8 cellular contexts compared by ENCODE assay signal in the genomic region with DNA sequence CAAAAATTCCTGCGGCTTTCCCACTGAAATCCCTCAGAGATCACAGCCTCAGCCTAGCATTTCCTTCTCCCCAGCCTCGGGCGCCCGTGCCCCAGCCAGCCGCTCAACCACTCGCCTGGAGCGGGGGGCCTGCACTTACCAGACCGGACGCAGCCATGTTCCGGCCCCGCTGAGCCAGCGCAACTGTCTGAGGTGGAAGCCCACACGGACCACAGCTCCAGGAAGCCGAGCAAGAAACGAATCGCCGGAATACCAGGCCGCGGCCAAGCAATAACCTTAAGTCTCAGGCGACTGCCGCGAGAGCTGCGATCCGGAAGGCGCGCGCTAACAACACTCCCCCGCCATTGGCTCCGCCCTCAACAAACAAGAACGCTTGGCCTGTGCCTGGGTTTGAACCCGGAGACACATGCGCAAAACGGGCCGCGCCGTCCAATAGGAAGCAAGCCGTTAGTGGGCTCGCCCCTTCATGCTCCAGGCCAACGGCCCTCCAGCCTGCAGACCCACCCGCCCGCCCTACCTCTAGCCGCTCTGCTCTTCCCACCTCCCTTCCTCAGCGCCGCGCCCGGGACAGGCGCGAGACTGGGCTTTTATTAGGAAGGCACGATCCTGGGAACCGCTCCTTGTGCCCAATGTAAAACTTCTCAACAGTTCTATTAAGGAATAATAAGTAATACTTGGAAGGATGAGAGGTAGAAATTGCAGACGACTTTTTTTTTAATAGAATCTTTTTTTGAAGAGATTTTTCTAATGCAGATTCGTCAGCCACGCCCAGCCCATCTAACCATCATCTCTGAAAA. TPM values are rescaled to one million over a fixed set of nuclear protein-coding genes. Genes with fewer than 3 reads are reported as not detected.
DNase-seq lines count a peak whose midpoint lies in the region; ATAC-seq and TF ChIP-seq lines count a peak whose summit lies in the region.

A gene with protein sequence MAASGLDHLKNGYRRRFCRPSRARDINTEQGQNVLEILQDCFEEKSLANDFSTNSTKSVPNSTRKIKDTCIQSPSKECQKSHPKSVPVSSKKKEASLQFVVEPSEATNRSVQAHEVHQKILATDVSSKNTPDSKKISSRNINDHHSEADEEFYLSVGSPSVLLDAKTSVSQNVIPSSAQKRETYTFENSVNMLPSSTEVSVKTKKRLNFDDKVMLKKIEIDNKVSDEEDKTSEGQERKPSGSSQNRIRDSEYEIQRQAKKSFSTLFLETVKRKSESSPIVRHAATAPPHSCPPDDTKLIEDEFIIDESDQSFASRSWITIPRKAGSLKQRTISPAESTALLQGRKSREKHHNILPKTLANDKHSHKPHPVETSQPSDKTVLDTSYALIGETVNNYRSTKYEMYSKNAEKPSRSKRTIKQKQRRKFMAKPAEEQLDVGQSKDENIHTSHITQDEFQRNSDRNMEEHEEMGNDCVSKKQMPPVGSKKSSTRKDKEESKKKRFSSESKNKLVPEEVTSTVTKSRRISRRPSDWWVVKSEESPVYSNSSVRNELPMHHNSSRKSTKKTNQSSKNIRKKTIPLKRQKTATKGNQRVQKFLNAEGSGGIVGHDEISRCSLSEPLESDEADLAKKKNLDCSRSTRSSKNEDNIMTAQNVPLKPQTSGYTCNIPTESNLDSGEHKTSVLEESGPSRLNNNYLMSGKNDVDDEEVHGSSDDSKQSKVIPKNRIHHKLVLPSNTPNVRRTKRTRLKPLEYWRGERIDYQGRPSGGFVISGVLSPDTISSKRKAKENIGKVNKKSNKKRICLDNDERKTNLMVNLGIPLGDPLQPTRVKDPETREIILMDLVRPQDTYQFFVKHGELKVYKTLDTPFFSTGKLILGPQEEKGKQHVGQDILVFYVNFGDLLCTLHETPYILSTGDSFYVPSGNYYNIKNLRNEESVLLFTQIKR (minus strand): TSS at position 305 of the 797 bp plus-strand sequence. CDS start 148 bp downstream, at position 157.

- H3K27me3 ChIP-seq in HUES64 (ENCODE audit: insufficient read depth, low read length) = no peaks in the 10 kb centered on the region
- no peaks in the 10 kb centered on the region for H3K27me3 ChIP-seq in OCI-LY1 (ENCODE audit: insufficient read depth, low read length)

- peak within 1 kb of the TSS; percentile 89 for H3K27ac ChIP-seq in HUES64 (ENCODE audit: low read depth, low read length)
- H3K27ac ChIP-seq in OCI-LY1 (ENCODE audit: low read depth, low read length, poor library complexity, severe bottlenecking) = peak within 1 kb of the TSS; percentile 83

- H3K4me2 ChIP-seq in OCI-LY1 (ENCODE audit: low read length) = peak within 1 kb of the TSS; percentile 75

- DNase-seq in Calu3 = peak; percentile 88
- DNase-seq in activated CD8-positive, alpha-beta memory T cell treated with anti-CD3 and anti-CD28 coated beads, Interleukin-2, amount 50 U/mL, for 4 hours = peak; percentile 88
- peak; percentile 94 for DNase-seq in endothelial cell (ENCODE audit: low spot score)
- peak; percentile 95 for DNase-seq in midbrain (lab: John Stamatoyannopoulos, UW)
- peak; percentile 78 to 84 for DNase-seq in stimulated activated CD8-positive, alpha-beta memory T cell treated with anti-CD3 and anti-CD28 coated beads, Interleukin-2, amount 100 ng/mL, for 1 hour (ENCODE audit: low read depth in 2 of 2)

- H3K4me3 ChIP-seq in HUES64 (ENCODE audit: low read length) (peak within 1 kb of the TSS; percentile 96), OCI-LY1 (ENCODE audit: low read depth, low read length, poor library complexity, severe bottlenecking) (peak within 1 kb of the TSS; percentile 97)

- H3K4me1 Mint-ChIP-seq in Calu3 (ENCODE audit: low read depth, unreplicated experiment) (peaks cover 7% of the 10 kb centered on the region), endothelial cell (ENCODE audit: unreplicated experiment) (peaks cover 20% of the 10 kb centered on the region)

- no peaks in the 10 kb centered on the region for H3K9me2 ChIP-seq in OCI-LY1 (ENCODE audit: low read depth, low read length)

- H3K36me3 Mint-ChIP-seq in Calu3 (ENCODE audit: insufficient read depth, unreplicated experiment) (peaks cover 18% of the 10 kb centered on the region), endothelial cell (ENCODE audit: low read depth, unreplicated experiment) (peaks cover 9% of the 10 kb centered on the region)

- peaks cover 37% of the 10 kb centered on the region for H3K79me2 ChIP-seq in OCI-LY1 (ENCODE audit: insufficient read depth, low read length)

- H2AFZ ChIP-seq in OCI-LY1 (ENCODE audit: low read length) = peak within 1 kb of the TSS; percentile 90

- H3K4me3 Mint-ChIP-seq in Calu3 (ENCODE audit: low read depth, unreplicated experiment) = peak within 1 kb of the TSS; percentile 95
- H3K4me3 Mint-ChIP-seq in endothelial cell (ENCODE audit: unreplicated experiment) = peak within 1 kb of the TSS; percentile 98

- ATAC-seq in GM21447 (IDR thresholded peaks at IDR 0.05; ENCODE audit: unreplicated experiment) = peak; percentile 94

- TF ChIP-seq CTCF in Calu3 (IDR thresholded peaks at IDR 0.05; ENCODE audit: unreplicated experiment) = no peak
- TF ChIP-seq CTCF in OCI-LY1 (IDR thresholded peaks at IDR 0.05; ENCODE audit: low read length) = no peak
- no peak for TF ChIP-seq CTCF in endothelial cell (IDR thresholded peaks at IDR 0.05; ENCODE audit: unreplicated experiment)

- H3K36me3 ChIP-seq in HUES64 (ENCODE audit: insufficient read depth, low read length) (peaks cover 32% of the 10 kb centered on the region), OCI-LY1 (ENCODE audit: insufficient read depth, low read length) (peaks cover 33% of the 10 kb centered on the region)

- no TSS peak for BruUV-seq in Calu3 (replicated peaks; lab: Mats Ljungman, UMichigan)

- intact Hi-C loops in Calu3 (cut with micrococcal nuclease; ENCODE audit: unreplicated experiment) = loop anchor here (5.0 kb wide), 1 partner anchor 367 kb away; no protein-coding TSS in a partner anchor

- WGBS in HUES64 = under 1% methylated on average over 39 of the region's 53 CpGs

- H3K9ac ChIP-seq in HUES64 (ENCODE audit: low read depth, low read length) (peak within 1 kb of the TSS; percentile 98), OCI-LY1 (ENCODE audit: low read length) (peak within 1 kb of the TSS; percentile 98)

- H4K20me1 ChIP-seq in OCI-LY1 (ENCODE audit: insufficient read depth, low read length) = no peaks in the 10 kb centered on the region

- H3K27ac Mint-ChIP-seq in Calu3 (ENCODE audit: unreplicated experiment) (peak within 1 kb of the TSS; percentile 95), endothelial cell (ENCODE audit: unreplicated experiment) (peak within 1 kb of the TSS; percentile 98)

- H3K9me3 ChIP-seq in HUES64 (ENCODE audit: insufficient read depth, low read depth, low read length) = no peaks in the 10 kb centered on the region
- no peaks in the 10 kb centered on the region for H3K9me3 ChIP-seq in OCI-LY1 (ENCODE audit: low read length)

- H3K27me3 Mint-ChIP-seq in Calu3 (ENCODE audit: unreplicated experiment) = no peaks in the 10 kb centered on the region
- H3K27me3 Mint-ChIP-seq in endothelial cell (ENCODE audit: unreplicated experiment) = peaks cover 7% of the 10 kb centered on the region

- H3K4me1 ChIP-seq in HUES64 (ENCODE audit: insufficient read depth, low read length) = peaks cover 9% of the 10 kb centered on the region; the same call in 1 of the 2 replicates
- H3K4me1 ChIP-seq in OCI-LY1 (ENCODE audit: insufficient read depth, low read length, severe bottlenecking) = peaks cover 41% of the 10 kb centered on the region

- H3F3A ChIP-seq in OCI-LY1 (ENCODE audit: insufficient read depth, low read length) = no peaks in the 10 kb centered on the region

- H3K9me3 Mint-ChIP-seq in Calu3 (ENCODE audit: low read depth, unreplicated experiment) = no peaks in the 10 kb centered on the region
- H3K9me3 Mint-ChIP-seq in endothelial cell (ENCODE audit: unreplicated experiment) = no peaks in the 10 kb centered on the region

- CTCF ChIA-PET in Calu3 (lab: Charles Lee) = no interaction called here

RNA-seq across cellular contexts. Expression of the gene that starts here (rescaled TPM):
- total RNA-seq in Calu3 (2022) = 10.7 and 12.9 TPM in 2 replicates
- 11.5 TPM for polyA plus RNA-seq in HUES64 (2013, experiment 1 of 2)
- 13.3 TPM for polyA plus RNA-seq in HUES64 (2013, experiment 2 of 2)
- 25.7 TPM for total RNA-seq in endothelial cell (ENCODE audit: unreplicated experiment)

Comparison
In these comparisons a context has a peak if more than half of its experiments do, and no peak if none do; other contexts are left out.
1. Peak in every context shown above with its lines: DNase-seq, ATAC-seq, H3K4me3 ChIP-seq and H3K27ac ChIP-seq.